Comparison of ENCODE assay signal across 1 cellular context in genomic region chr13:75675421-75675820, GRCh38.
TF ChIP-seq lines count a peak whose summit lies in the region.

No MANE protein-coding gene starts in this region.

TF ChIP-seq in H1, 55 proteins besides CTCF, POLR2A, EP300 and RAD21:
- TF ChIP-seq CREB1 (IDR thresholded peaks at IDR 0.05), result no peak
- TF ChIP-seq KDM5A (IDR thresholded peaks at IDR 0.05; ENCODE audit: low read length), result no peak
- TF ChIP-seq MAFK (IDR thresholded peaks at IDR 0.05; ENCODE audit: low read depth, low read length), result no peak
- no peak for TF ChIP-seq CTBP2 (IDR thresholded peaks at IDR 0.05; ENCODE audit: borderline replicate concordance, insufficient read depth, insufficient read length, low read length)
- no peak for TF ChIP-seq E2F6 (IDR thresholded peaks at IDR 0.05)
- no peak for TF ChIP-seq CBX8 (IDR thresholded peaks at IDR 0.05; ENCODE audit: borderline replicate concordance, low read depth, low read length)
- TF ChIP-seq TCF12 (IDR thresholded peaks at IDR 0.05; ENCODE audit: low read depth, low read length), result no peak
- TF ChIP-seq ZNF274 (IDR thresholded peaks at IDR 0.05; ENCODE audit: borderline replicate concordance, extremely low read depth, low read length), result no peak
